Comparison of ENCODE assay signal across 3 cellular contexts in the genomic region with DNA sequence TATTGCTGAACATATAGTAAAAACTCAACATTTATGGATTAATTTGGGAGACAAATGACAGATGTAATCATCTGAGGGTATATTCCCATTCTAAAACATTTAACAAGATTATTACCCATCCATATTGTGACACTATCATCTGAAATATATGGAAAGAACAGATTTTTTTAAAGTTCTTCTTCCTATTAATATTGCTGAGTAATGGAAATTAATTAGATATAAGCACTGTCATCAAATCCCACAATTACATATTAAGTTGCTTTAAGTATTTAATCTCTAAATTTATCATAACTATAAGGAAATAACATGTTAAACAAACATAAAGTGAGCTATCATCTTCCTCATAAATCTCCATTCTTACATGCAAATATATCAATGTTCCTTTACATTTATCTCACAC.
A peak's percentile ranks its signal among the peaks of the same experiment; 100 is the strongest.
TF ChIP-seq lines count a peak whose summit lies in the region.

No MANE protein-coding gene starts in this region.

TF ChIP-seq in A549, 52 proteins besides CTCF, POLR2A, EP300 and RAD21:
- no peak for TF ChIP-seq RCOR1 (IDR thresholded peaks at IDR 0.05; ENCODE audit: low read depth, low read length)
- peak; percentile 92 for TF ChIP-seq MAFK (IDR thresholded peaks at IDR 0.05; ENCODE audit: partially characterized antibody)

TF ChIP-seq in IMR-90, 13 proteins besides CTCF, POLR2A, EP300 and RAD21:
- TF ChIP-seq MAFK (IDR thresholded peaks at IDR 0.05; ENCODE audit: low read depth, low read length) (peak; percentile 95), MAZ (IDR thresholded peaks at IDR 0.05; ENCODE audit: borderline replicate concordance, low read depth, low read length) (no peak)

TF ChIP-seq in H1, 55 proteins besides CTCF, POLR2A, EP300 and RAD21:
- TF ChIP-seq SP2 (IDR thresholded peaks at IDR 0.05; ENCODE audit: low read length) (no peak), MAFK (IDR thresholded peaks at IDR 0.05; ENCODE audit: low read depth, low read length) (peak; percentile 61; the same call in 1 of the 2 replicates)
